1 cellular context compared by ENCODE assay signal in genomic region chr1:36400514-36400824, GRCh38.
TF ChIP-seq lines count a peak whose summit lies in the region.

No MANE protein-coding gene starts in this region.

TF ChIP-seq in K562, 482 proteins besides CTCF, POLR2A, EP300 and RAD21:
- TF ChIP-seq RHOXF2B (CRISPR knock-in tag; conservative IDR thresholded peaks at IDR 0.05), result no peak
- 0 out of 2 replicates have a peak, but pooled peaks have one; percentile 1 for TF ChIP-seq ZNF384 (IDR thresholded peaks at IDR 0.05; ENCODE audit: low read depth, low read length)
- TF ChIP-seq, protein P1, sequence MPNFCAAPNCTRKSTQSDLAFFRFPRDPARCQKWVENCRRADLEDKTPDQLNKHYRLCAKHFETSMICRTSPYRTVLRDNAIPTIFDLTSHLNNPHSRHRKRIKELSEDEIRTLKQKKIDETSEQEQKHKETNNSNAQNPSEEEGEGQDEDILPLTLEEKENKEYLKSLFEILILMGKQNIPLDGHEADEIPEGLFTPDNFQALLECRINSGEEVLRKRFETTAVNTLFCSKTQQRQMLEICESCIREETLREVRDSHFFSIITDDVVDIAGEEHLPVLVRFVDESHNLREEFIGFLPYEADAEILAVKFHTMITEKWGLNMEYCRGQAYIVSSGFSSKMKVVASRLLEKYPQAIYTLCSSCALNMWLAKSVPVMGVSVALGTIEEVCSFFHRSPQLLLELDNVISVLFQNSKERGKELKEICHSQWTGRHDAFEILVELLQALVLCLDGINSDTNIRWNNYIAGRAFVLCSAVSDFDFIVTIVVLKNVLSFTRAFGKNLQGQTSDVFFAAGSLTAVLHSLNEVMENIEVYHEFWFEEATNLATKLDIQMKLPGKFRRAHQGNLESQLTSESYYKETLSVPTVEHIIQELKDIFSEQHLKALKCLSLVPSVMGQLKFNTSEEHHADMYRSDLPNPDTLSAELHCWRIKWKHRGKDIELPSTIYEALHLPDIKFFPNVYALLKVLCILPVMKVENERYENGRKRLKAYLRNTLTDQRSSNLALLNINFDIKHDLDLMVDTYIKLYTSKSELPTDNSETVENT (CRISPR knock-in tag; IDR thresholded peaks at IDR 0.05), result 0 out of 2 replicates have a peak, but pooled peaks have one; percentile 25
- TF ChIP-seq CBFB (CRISPR knock-in tag; IDR thresholded peaks at IDR 0.05), result 0 out of 2 replicates have a peak, but pooled peaks have one; percentile 31
- TF ChIP-seq SMC3 (conservative IDR thresholded peaks at IDR 0.05; ENCODE audit: insufficient read depth, low read depth, low read length), result 0 out of 2 replicates have a peak, but pooled peaks have one; percentile 3
